Comparison of ENCODE assay signal across 18 cellular contexts in the genomic region with DNA sequence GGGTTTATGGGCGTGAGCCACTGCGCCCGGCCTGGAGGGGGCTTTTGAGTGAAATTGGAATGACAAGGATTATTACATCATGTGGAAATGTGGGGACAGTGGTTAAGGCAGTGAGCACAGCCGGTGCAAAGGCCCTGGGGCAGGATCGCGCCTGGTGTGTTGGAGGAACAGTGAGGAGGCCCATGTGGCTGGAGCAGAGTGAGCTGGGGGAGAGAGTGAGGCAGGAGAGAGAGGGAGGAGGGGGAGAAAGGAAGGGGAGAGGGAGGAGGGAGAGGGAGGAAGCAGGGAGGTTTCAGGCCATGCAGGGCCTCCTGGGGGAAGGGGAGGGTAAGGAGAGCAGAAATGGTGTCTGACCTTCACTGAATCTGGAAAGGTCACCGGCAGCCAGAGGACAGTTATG. TPM values are rescaled to one million over a fixed set of nuclear protein-coding genes. Genes with fewer than 3 reads are reported as not detected.
A peak's percentile ranks its signal among the peaks of the same experiment; 100 is the strongest.
DNase-seq lines count a peak whose midpoint lies in the region; ATAC-seq, FAIRE-seq and TF ChIP-seq lines count a peak whose summit lies in the region.
"Had no signal": no experiment of that assay in that cellular context is flagged by ENCODE, and none has a peak within 500 bp of the region (broad histone marks: within the 10 kb centered on the region; RNA-seq: fewer than 3 reads in every experiment).

No MANE protein-coding gene starts in this region.

- H3K23me2 ChIP-seq in H1 (ENCODE audit: low read depth, low read length), result no peaks in the 10 kb centered on the region

- H3K9me3 ChIP-seq in BLaER1, result no peaks in the 10 kb centered on the region
- H3K9me3 ChIP-seq in DOHH2 (ENCODE audit: control insufficient read depth, insufficient read depth, low read length), result no peaks in the 10 kb centered on the region
- H3K9me3 ChIP-seq in H1 (ENCODE audit: insufficient read depth in 2 of 2, low read depth in 1 of 2, low read length in 1 of 2), result no peaks in the 10 kb centered on the region
- H3K9me3 ChIP-seq: BE2C had no signal

- 90% methylated on average over 7 of the region's 7 CpGs; no CpG with 5 or more reads in 1 of the 2 experiments for WGBS in H1 (ENCODE audit: extremely low coverage in 1 of 2, insufficient coverage in 1 of 2, insufficient read length in 1 of 2, insufficient replicate concordance in 2 of 2, low coverage in 1 of 2, low lambda C conversion rate in 2 of 2, missing lambda C conversion rate in 1 of 2), 2 experiments

- no peaks in the 10 kb centered on the region for H3K4me1 Mint-ChIP-seq in activated T-helper 1 cell treated with anti-CD3 and anti-CD28 coated beads, Interleukin-12 subunit alpha, Interleukin-12 subunit beta, Interleukin-2, Interleukin-4 antibody, amounts not matched to agents 30 ng/mL and 10 ng/mL and 1 ng/mL, durations not matched to agents 14 hours and 24 hours and 36 hours (ENCODE audit: low read depth)

- H3K27me3 ChIP-seq in BLaER1 (no peaks in the 10 kb centered on the region), DOHH2 (ENCODE audit: control insufficient read depth, low read length) (no peaks in the 10 kb centered on the region), H1 (replicated peaks in 1 of 4; ENCODE audit: control insufficient read depth in 3 of 4, extremely low read depth in 1 of 4, insufficient read depth in 3 of 4, low read length in 3 of 4) (no peaks in the 10 kb centered on the region)

- no peak overlapping the region for H2BK15ac ChIP-seq in H1 (ENCODE audit: low read length)

- TF ChIP-seq CTCF in DOHH2 (IDR thresholded peaks at IDR 0.05; ENCODE audit: low read depth, low read length, poor library complexity, severe bottlenecking) (no peak), H1 (IDR thresholded peaks at IDR 0.05; ENCODE audit: control extremely low read depth in 1 of 3, insufficient read depth in 1 of 3, low read depth in 1 of 3, low read length in 3 of 3) (no peak)

- H2BK5ac ChIP-seq in H1 (ENCODE audit: low read depth, low read length), result no peak overlapping the region

- intact Hi-C loops in activated T-helper 1 cell treated with anti-CD3 and anti-CD28 coated beads, Interleukin-12 subunit alpha, Interleukin-12 subunit beta, Interleukin-2, Interleukin-4 antibody, amounts not matched to agents 30 ng/mL and 10 ng/mL and 1 ng/mL, durations not matched to agents 14 hours and 24 hours and 36 hours (cut with micrococcal nuclease), result no loop called here

- H3K4me2 ChIP-seq in BLaER1 (peak overlapping the region; percentile 66), DOHH2 (ENCODE audit: low read length) (peak overlapping the region; percentile 52), H1 (ENCODE audit: insufficient read depth in 1 of 2, low read depth in 2 of 2, low read length in 2 of 2) (no peak overlapping the region)
- H3K4me2 ChIP-seq: GM23338 had no signal

- H3K4me3 ChIP-seq in BLaER1 (no peak overlapping the region), DOHH2 (ENCODE audit: low read length) (peak overlapping the region; percentile 37), H1 (ENCODE audit: extremely low read depth in 1 of 4, insufficient read depth in 2 of 4, low read depth in 3 of 4, low read length in 4 of 4) (no peak overlapping the region)
- H3K4me3 ChIP-seq: GM23338 had no signal

- H3K27me3 Mint-ChIP-seq in activated T-helper 1 cell treated with anti-CD3 and anti-CD28 coated beads, Interleukin-12 subunit alpha, Interleukin-12 subunit beta, Interleukin-2, Interleukin-4 antibody, amounts not matched to agents 30 ng/mL and 10 ng/mL and 1 ng/mL, durations not matched to agents 14 hours and 24 hours and 36 hours (ENCODE audit: insufficient read depth), result no peaks in the 10 kb centered on the region

- POLR2A ChIA-PET in H1 (lab: Charles Lee; ENCODE audit: partially characterized antibody), result no interaction called here

- CTCF ChIA-PET in H1 (lab: Charles Lee; ENCODE audit: partially characterized antibody), result interaction anchor here (0.8 kb wide), 1 partner anchor 61 kb away, joined by 3 read pairs; no protein-coding TSS in a partner anchor

- no peak overlapping the region for H2AK5ac ChIP-seq in H1 (ENCODE audit: low read depth, low read length)

- H2BK20ac ChIP-seq in H1 (ENCODE audit: low read length), result no peak overlapping the region

- H4K91ac ChIP-seq in H1 (replicated peaks; ENCODE audit: insufficient read length, low read length), result no peak overlapping the region

- H3K9me2 ChIP-seq in DOHH2 (replicated peaks; ENCODE audit: control insufficient read depth, low read length), result no peaks in the 10 kb centered on the region

- H4K20me1 ChIP-seq in BLaER1 (peaks cover 26% of the 10 kb centered on the region; the same call in 1 of the 2 replicates), DOHH2 (ENCODE audit: control insufficient read depth, insufficient read depth, low read depth, low read length) (no peaks in the 10 kb centered on the region), H1 (replicated peaks in 1 of 2; ENCODE audit: control insufficient read depth in 1 of 2, insufficient read depth in 2 of 2, low read length in 2 of 2) (peaks cover 1 to 9% of the 10 kb centered on the region in 2 experiments)

- no peak for TF ChIP-seq RAD21 in H1 (IDR thresholded peaks at IDR 0.05 in 1 of 2, conservative IDR thresholded peaks at IDR 0.05 in 1 of 2; ENCODE audit: low read depth in 2 of 2, low read length in 2 of 2)

- TF ChIP-seq EP300 in H1 (IDR thresholded peaks at IDR 0.05; ENCODE audit: borderline replicate concordance in 1 of 2, low read depth in 2 of 2, low read length in 2 of 2), result no peak

- FAIRE-seq in H1 (lab: Jason Lieb, UNC), result no peak
- FAIRE-seq: A204.1, G401.6, GM12891, HTR-8/SVneo had no signal

- H3K23ac ChIP-seq in H1 (ENCODE audit: insufficient read length), result no peak overlapping the region

- H2BK12ac ChIP-seq in H1 (ENCODE audit: low read depth, low read length), result no peak overlapping the region

- H3K79me2 ChIP-seq in DOHH2 (ENCODE audit: control insufficient read depth, low read length) (no peaks in the 10 kb centered on the region), H1 (ENCODE audit: control insufficient read depth in 1 of 2, insufficient read depth in 2 of 2, low read length in 2 of 2) (no peaks in the 10 kb centered on the region)

- no peak overlapping the region for H2AFZ ChIP-seq in H1 (ENCODE audit: low read length)
- H2AFZ ChIP-seq: GM23338 had no signal

- peaks cover 6% of the 10 kb centered on the region; the same call in 1 of the 2 replicates for H3F3A ChIP-seq in DOHH2 (ENCODE audit: control insufficient read depth, insufficient read depth)

- H3K18ac ChIP-seq in H1 (ENCODE audit: extremely low read depth, low read length), result no peak overlapping the region

- peaks cover 29% of the 10 kb centered on the region for H3K4me1 ChIP-seq in BLaER1
- peaks cover 23% of the 10 kb centered on the region for H3K4me1 ChIP-seq in DOHH2 (ENCODE audit: control insufficient read depth, low read length)
- peaks cover 0 to 5% (median 0%) of the 10 kb centered on the region in 4 experiments; a peak in 2 of 7 replicates for H3K4me1 ChIP-seq in H1 (replicated peaks in 1 of 4; ENCODE audit: control insufficient read depth in 3 of 4, insufficient read depth in 4 of 4, low read length in 3 of 4)
- H3K4me1 ChIP-seq: BE2C had no signal

- no peaks in the 10 kb centered on the region for H3K9me3 Mint-ChIP-seq in activated T-helper 1 cell treated with anti-CD3 and anti-CD28 coated beads, Interleukin-12 subunit alpha, Interleukin-12 subunit beta, Interleukin-2, Interleukin-4 antibody, amounts not matched to agents 30 ng/mL and 10 ng/mL and 1 ng/mL, durations not matched to agents 14 hours and 24 hours and 36 hours
- H3K9me3 Mint-ChIP-seq: GM23338, H9 had no signal

- no peak overlapping the region for H3K4me3 Mint-ChIP-seq in activated T-helper 1 cell treated with anti-CD3 and anti-CD28 coated beads, Interleukin-12 subunit alpha, Interleukin-12 subunit beta, Interleukin-2, Interleukin-4 antibody, amounts not matched to agents 30 ng/mL and 10 ng/mL and 1 ng/mL, durations not matched to agents 14 hours and 24 hours and 36 hours
- H3K4me3 Mint-ChIP-seq: CD4-positive, CD25-positive, alpha-beta regulatory T cell; GM23338; H9 had no signal

- peak overlapping the region; percentile 55; the same call in 1 of the 2 replicates for H3K27ac ChIP-seq in BLaER1
- H3K27ac ChIP-seq in DOHH2 (ENCODE audit: low read depth, low read length), result peak overlapping the region; percentile 53
- no peak overlapping the region for H3K27ac ChIP-seq in H1 (ENCODE audit: low read depth, low read length)

- no peak overlapping the region for H3K4ac ChIP-seq in H1 (replicated peaks; ENCODE audit: insufficient read length, low read depth, low read length)

- no peak for ATAC-seq in HG02642 (IDR thresholded peaks at IDR 0.05; ENCODE audit: poor library complexity, unreplicated experiment)
- ATAC-seq: GM23338 had no signal

- DNase-seq in activated T-helper 1 cell treated with anti-CD3 and anti-CD28 coated beads, Interleukin-12 subunit alpha, Interleukin-12 subunit beta, Interleukin-2, Interleukin-4 antibody, amounts not matched to agents 30 ng/mL and 10 ng/mL and 1 ng/mL, durations not matched to agents 14 hours and 24 hours and 36 hours (ENCODE audit: low spot score), result no peak
- DNase-seq in H1 (ENCODE audit: low read depth in 1 of 2, low spot score in 2 of 2) (no peak), DMS 273 treated with DMSO at 0.1 percent for 48 hours (lab: John Stamatoyannopoulos, UW) (no peak), AML-193 (lab: John Stamatoyannopoulos, UW) (no peak), amniotic stem cell (lab: John Stamatoyannopoulos, UW) (no peak)
- DNase-seq: BE2C; CD4-positive, CD25-positive, alpha-beta regulatory T cell; DMS79; EL; H9 had no signal

- no peak overlapping the region for H4K5ac ChIP-seq in H1 (ENCODE audit: insufficient read length, low read depth, low read length)

- no peak for TF ChIP-seq POLR2A in H1 (IDR thresholded peaks at IDR 0.05; ENCODE audit: control extremely low read depth in 1 of 2, low read depth in 2 of 2, low read length in 2 of 2)

- no peak overlapping the region for H3K14ac ChIP-seq in H1 (ENCODE audit: insufficient read length)

- no peaks in the 10 kb centered on the region for H3K79me1 ChIP-seq in H1 (ENCODE audit: low read depth, low read length)

- H3K27ac Mint-ChIP-seq in activated T-helper 1 cell treated with anti-CD3 and anti-CD28 coated beads, Interleukin-12 subunit alpha, Interleukin-12 subunit beta, Interleukin-2, Interleukin-4 antibody, amounts not matched to agents 30 ng/mL and 10 ng/mL and 1 ng/mL, durations not matched to agents 14 hours and 24 hours and 36 hours, result peak overlapping the region; percentile 23
- H3K27ac Mint-ChIP-seq: CD4-positive, CD25-positive, alpha-beta regulatory T cell; GM23338 had no signal

- H3K56ac ChIP-seq in H1 (replicated peaks; ENCODE audit: insufficient read length, low read depth, low read length), result no peak overlapping the region

- 0 out of 2 replicates have a peak overlapping the region, but pooled peaks have one; percentile 8 for H3K9ac ChIP-seq in BLaER1
- no peak overlapping the region for H3K9ac ChIP-seq in H1 (replicated peaks in 1 of 4; ENCODE audit: extremely low read depth in 1 of 4, low read depth in 3 of 4, low read length in 3 of 4)

- peaks cover 32% of the 10 kb centered on the region for H3K36me3 ChIP-seq in BLaER1
- no peaks in the 10 kb centered on the region for H3K36me3 ChIP-seq in DOHH2 (ENCODE audit: control insufficient read depth, low read length)
- peaks cover 0 to 7% (median 0%) of the 10 kb centered on the region in 4 experiments; a peak in 1 of 8 replicates for H3K36me3 ChIP-seq in H1 (ENCODE audit: control insufficient read depth in 2 of 4, insufficient read depth in 4 of 4, low read length in 3 of 4)

- peaks cover 2% of the 10 kb centered on the region for H3K36me3 Mint-ChIP-seq in activated T-helper 1 cell treated with anti-CD3 and anti-CD28 coated beads, Interleukin-12 subunit alpha, Interleukin-12 subunit beta, Interleukin-2, Interleukin-4 antibody, amounts not matched to agents 30 ng/mL and 10 ng/mL and 1 ng/mL, durations not matched to agents 14 hours and 24 hours and 36 hours (ENCODE audit: low read depth)
- H3K36me3 Mint-ChIP-seq: CD4-positive, CD25-positive, alpha-beta regulatory T cell had no signal

- no peak overlapping the region for H2BK120ac ChIP-seq in H1 (replicated peaks; ENCODE audit: low read depth, low read length)

- H4K8ac ChIP-seq in H1 (ENCODE audit: extremely low read depth, insufficient read depth, low read length), result no peak overlapping the region

RNA-seq across cellular contexts. Expression of a gene that starts 11.3 kb away (rescaled TPM):
- 0.08 and 0.12 TPM in 2 replicates for total RNA-seq in activated T-helper 1 cell treated with anti-CD3 and anti-CD28 coated beads, Interleukin-12 subunit alpha, Interleukin-12 subunit beta, Interleukin-2, Interleukin-4 antibody, amounts not matched to agents 30 ng/mL and 10 ng/mL and 1 ng/mL, durations not matched to agents 14 hours and 24 hours and 36 hours
- 9.8 and 9.9 TPM in 2 replicates for total RNA-seq in H1 (2021; fragmentation: NEBNext Ultra II Directional; extraction: Animal tissue kit (Norgen Biotek cat#: 25700))
- polyA plus RNA-seq in H1 (2011; rRNA removed), result 15.0 and 18.2 TPM in 2 replicates
- 15.4 TPM for polyA plus RNA-seq in H1 (2011; cell fraction: cytosol; rRNA removed)
- 43.5 TPM for polyA plus RNA-seq in H1 (2011; cell fraction: nucleus; rRNA removed)
- polyA plus RNA-seq in H1 (2012, experiment 1 of 2), result 9.0 to 15.7 TPM (median 12.5 TPM) in 4 replicates
- 6.1 TPM for polyA plus RNA-seq in H1 (2012, experiment 2 of 2)
- 11.1 TPM for polyA plus RNA-seq in H1 (2013, experiment 1 of 2)
- 10.4 TPM for polyA plus RNA-seq in H1 (2013, experiment 2 of 2)
- polyA minus RNA-seq in H1 (2011; rRNA and poly(A)+ RNA removed), result 4.4 and 4.7 TPM in 2 replicates
- 4.8 TPM for polyA minus RNA-seq in H1 (2011; cell fraction: cytosol; rRNA and poly(A)+ RNA removed)
- 11.7 TPM for polyA minus RNA-seq in H1 (2011; cell fraction: nucleus; rRNA and poly(A)+ RNA removed)
- polyA plus RNA-seq: CD4-positive, CD25-positive, alpha-beta regulatory T cell had no signal

RNA-seq across cellular contexts. Expression of a gene that starts 27.4 kb away (rescaled TPM):
- total RNA-seq in activated T-helper 1 cell treated with anti-CD3 and anti-CD28 coated beads, Interleukin-12 subunit alpha, Interleukin-12 subunit beta, Interleukin-2, Interleukin-4 antibody, amounts not matched to agents 30 ng/mL and 10 ng/mL and 1 ng/mL, durations not matched to agents 14 hours and 24 hours and 36 hours, result 112 and 118 TPM in 2 replicates
- total RNA-seq in H1 (2021; fragmentation: NEBNext Ultra II Directional; extraction: Animal tissue kit (Norgen Biotek cat#: 25700)), result 103 and 105 TPM in 2 replicates
- 89.2 and 119 TPM in 2 replicates for polyA plus RNA-seq in H1 (2011; rRNA removed)
- polyA plus RNA-seq in H1 (2011; cell fraction: cytosol; rRNA removed), result 75.6 TPM
- polyA plus RNA-seq in H1 (2011; cell fraction: nucleus; rRNA removed), result 144 TPM
- 69.2 to 103 TPM (median 103 TPM) in 4 replicates for polyA plus RNA-seq in H1 (2012, experiment 1 of 2)
- polyA plus RNA-seq in H1 (2012, experiment 2 of 2), result 80.4 TPM
- polyA plus RNA-seq in H1 (2013, experiment 1 of 2), result 121 TPM
- 121 TPM for polyA plus RNA-seq in H1 (2013, experiment 2 of 2)
- 50.0 and 55.6 TPM in 2 replicates for polyA minus RNA-seq in H1 (2011; rRNA and poly(A)+ RNA removed)
- 68.7 TPM for polyA minus RNA-seq in H1 (2011; cell fraction: cytosol; rRNA and poly(A)+ RNA removed)
- 52.1 TPM for polyA minus RNA-seq in H1 (2011; cell fraction: nucleus; rRNA and poly(A)+ RNA removed)

RNA-seq across cellular contexts. Expression of a gene that starts 34.6 kb away (rescaled TPM):
- 44.3 and 45.3 TPM in 2 replicates for total RNA-seq in activated T-helper 1 cell treated with anti-CD3 and anti-CD28 coated beads, Interleukin-12 subunit alpha, Interleukin-12 subunit beta, Interleukin-2, Interleukin-4 antibody, amounts not matched to agents 30 ng/mL and 10 ng/mL and 1 ng/mL, durations not matched to agents 14 hours and 24 hours and 36 hours
- not detected in 2 replicates for total RNA-seq in H1 (2021; fragmentation: NEBNext Ultra II Directional; extraction: Animal tissue kit (Norgen Biotek cat#: 25700))
- polyA plus RNA-seq in H1 (2011; rRNA removed), result 0.05 TPM in 1 of 2 replicates, not detected in the other
- not detected for polyA plus RNA-seq in H1 (2011; cell fraction: cytosol; rRNA removed)
- polyA plus RNA-seq in H1 (2011; cell fraction: nucleus; rRNA removed), result not detected
- polyA plus RNA-seq in H1 (2012, experiment 1 of 2), result not detected in 4 replicates
- not detected for polyA plus RNA-seq in H1 (2012, experiment 2 of 2)
- not detected for polyA plus RNA-seq in H1 (2013, experiment 1 of 2)
- polyA plus RNA-seq in H1 (2013, experiment 2 of 2), result not detected
- polyA minus RNA-seq in H1 (2011; rRNA and poly(A)+ RNA removed), result not detected in 2 replicates
- polyA minus RNA-seq in H1 (2011; cell fraction: cytosol; rRNA and poly(A)+ RNA removed), result not detected
- not detected for polyA minus RNA-seq in H1 (2011; cell fraction: nucleus; rRNA and poly(A)+ RNA removed)
- total RNA-seq: H9 had no signal
- polyA plus RNA-seq: GM23338 had no signal

Comparison
In these comparisons a context has a peak if more than half of its experiments do, and no peak if none do; other contexts are left out.
1. H3K4me2 ChIP-seq: peak in BLaER1 (single experiment) and DOHH2 (single experiment); none in H1 (0 of 2).
2. RNA of a gene that starts 34.6 kb away (total RNA-seq): 44.3 to 45.3 TPM in activated T-helper 1 cell treated with anti-CD3 and anti-CD28 coated beads, Interleukin-12 subunit alpha, Interleukin-12 subunit beta, Interleukin-2, Interleukin-4 antibody, amounts not matched to agents 30 ng/mL and 10 ng/mL and 1 ng/mL, durations not matched to agents 14 hours and 24 hours and 36 hours; not detected in H1; every median in the first group is over 10 times any median in the second.